11 cellular contexts compared by ENCODE assay signal in the genomic region with DNA sequence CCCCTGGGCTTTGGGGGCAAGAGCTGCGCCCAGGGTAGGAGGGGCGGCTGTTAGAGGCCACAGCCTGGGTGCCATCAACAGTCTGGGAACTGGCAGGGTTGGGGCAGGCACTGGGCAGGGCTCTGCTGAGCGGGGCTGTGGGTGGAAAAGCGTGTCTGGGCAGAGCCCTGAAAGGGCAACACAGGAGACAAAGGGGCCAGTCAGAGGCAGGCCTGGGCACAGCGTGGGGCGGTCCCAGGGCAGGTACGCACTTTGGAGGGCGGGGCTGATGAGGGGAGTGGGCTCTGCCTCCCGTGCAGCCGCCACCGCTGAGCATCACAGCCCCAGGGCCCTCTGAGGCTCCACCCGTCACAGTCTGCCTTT. TPM values are rescaled to one million over a fixed set of nuclear protein-coding genes. Genes with fewer than 3 reads are reported as not detected.
DNase-seq lines count a peak whose midpoint lies in the region; ATAC-seq, FAIRE-seq and TF ChIP-seq lines count a peak whose summit lies in the region.
"Had no signal": no experiment of that assay in that cellular context is flagged by ENCODE, and none has a peak within 500 bp of the region (broad histone marks: within the 10 kb centered on the region; RNA-seq: fewer than 3 reads in every experiment).

No MANE protein-coding gene starts in this region.

- no peak for TF ChIP-seq RAD21 in A549 (conservative IDR thresholded peaks at IDR 0.05 in 1 of 2, IDR thresholded peaks at IDR 0.05 in 1 of 2)

- POLR2A ChIA-PET in A549 (lab: Yijun Ruan, JAX), result no interaction called here
- POLR2A ChIA-PET in WTC11 (lab: Charles Lee), result interaction anchor here (0.6 to 1.0 kb wide), 2 partner anchors 22 to 62 kb away, joined by 3 read pairs; no protein-coding TSS in a partner anchor

- H3K9me3 ChIP-seq in A549 (no peaks in the 10 kb centered on the region), keratinocyte (ENCODE audit: control insufficient read depth, low read depth, low read length) (no peaks in the 10 kb centered on the region)

- ATAC-seq in A549 (peak; percentile 11 to 21; a peak in 4 of 6 replicates), GM18867 (IDR thresholded peaks at IDR 0.05; ENCODE audit: unreplicated experiment) (peak; percentile 4), WTC11 (peak; percentile 43), GM19452 (IDR thresholded peaks at IDR 0.05; ENCODE audit: unreplicated experiment) (no peak)

- dilution Hi-C loops in keratinocyte (cut with MboI; ENCODE audit: extremely low pct_ligation_motif_present, low sequenced_read_pairs), result no loop called here

- no peaks in the 10 kb centered on the region for H4K20me1 ChIP-seq in keratinocyte (ENCODE audit: control insufficient read depth, extremely low read depth, insufficient read depth, low read length)

- H3K4me1 Mint-ChIP-seq in WTC11, result peaks cover 21% of the 10 kb centered on the region

- H2AFZ ChIP-seq in keratinocyte (ENCODE audit: control insufficient read depth, low read length), result peak overlapping the region; percentile 82

- DNase-seq in A549 (ENCODE audit: low read depth in 1 of 2, low spot score in 1 of 2) (no peak), WTC11 (ENCODE audit: low spot score) (no peak), keratinocyte (ENCODE audit: low read depth, low spot score) (peak; percentile 86), kidney tubule cell (ENCODE audit: low spot score) (no peak), NCI-H446 treated with DMSO at 0.1 percent for 48 hours (lab: John Stamatoyannopoulos, UW) (no peak), NCI-H2081 treated with DMSO at 0.1 percent for 48 hours (lab: John Stamatoyannopoulos, UW) (no peak)

- H3K27ac ChIP-seq in A549 (peak overlapping the region in 1 of 2 experiments; percentile 57; a peak in 2 of 6 replicates), keratinocyte (ENCODE audit: control insufficient read depth, insufficient read depth, low read length) (peak overlapping the region; percentile 86)

- no peak for TF ChIP-seq CTCF in A549 (IDR thresholded peaks at IDR 0.05)
- TF ChIP-seq CTCF in WTC11 (IDR thresholded peaks at IDR 0.05), result no peak
- TF ChIP-seq CTCF in keratinocyte (optimal IDR thresholded peaks at IDR 0.05 in 1 of 3, IDR thresholded peaks at IDR 0.05 in 1 of 3, conservative IDR thresholded peaks at IDR 0.05 in 1 of 3; ENCODE audit: extremely low read depth in 1 of 3, insufficient read depth in 2 of 3, low read length in 3 of 3), result no peak

- no peaks in the 10 kb centered on the region for H3K9me3 Mint-ChIP-seq in WTC11

- no peak overlapping the region for H3K4me3 Mint-ChIP-seq in WTC11

- H3K9ac ChIP-seq in keratinocyte (ENCODE audit: control insufficient read depth, extremely low read depth, insufficient read depth, low read length), result peak overlapping the region; percentile 66

- H3K36me3 ChIP-seq in keratinocyte (ENCODE audit: control insufficient read depth in 2 of 2, extremely low read depth in 1 of 2, insufficient read depth in 2 of 2, low read length in 2 of 2), result peaks cover 16 to 22% of the 10 kb centered on the region in 2 experiments

- FAIRE-seq in A549 (lab: Jason Lieb, UNC), result no peak
- peak; percentile 86 for FAIRE-seq in keratinocyte (lab: Jason Lieb, UNC)

- H3K4me1 ChIP-seq in A549 (no peaks in the 10 kb centered on the region; the same call in 2 of the 3 replicates), keratinocyte (ENCODE audit: control insufficient read depth, extremely low read depth, insufficient read depth, low read length) (peaks cover 23% of the 10 kb centered on the region)

- H3K36me3 Mint-ChIP-seq in WTC11, result peaks cover 2% of the 10 kb centered on the region; the same call in 1 of the 2 replicates

- no peaks in the 10 kb centered on the region for H3K9me1 ChIP-seq in keratinocyte (ENCODE audit: control insufficient read depth, extremely low read depth, insufficient read depth, low read length)

- no peak for TF ChIP-seq EP300 in A549 (IDR thresholded peaks at IDR 0.05)

- TF ChIP-seq POLR2A in A549 (IDR thresholded peaks at IDR 0.05; ENCODE audit: low read length), result no peak

- H3K4me2 ChIP-seq in A549, result no peak overlapping the region
- H3K4me2 ChIP-seq in keratinocyte (ENCODE audit: control insufficient read depth, extremely low read depth, insufficient read depth, low read depth, low read length), result peak overlapping the region; percentile 84

- H3K27ac Mint-ChIP-seq in WTC11, result no peak overlapping the region

- H3K4me3 ChIP-seq in A549 (no peak overlapping the region), keratinocyte (ENCODE audit: control insufficient read depth in 2 of 3, extremely low read depth in 1 of 3, insufficient read depth in 2 of 3, low read depth in 1 of 3, low read length in 3 of 3) (peak overlapping the region in 2 of 3 experiments; percentile 32 to 34)

- no peaks in the 10 kb centered on the region for H3K79me2 ChIP-seq in keratinocyte (ENCODE audit: control insufficient read depth, insufficient read depth, low read length)

- H3K27me3 Mint-ChIP-seq in WTC11 (ENCODE audit: low read depth), result no peaks in the 10 kb centered on the region

- CTCF ChIA-PET in A549 (lab: Yijun Ruan, JAX) (interaction anchor here (0.6 to 4.1 kb wide), 20 partner anchors 10 to 269 kb away, joined by 3 to 69 read pairs (median 4); a partner anchor contains a TSS), WTC11 (lab: Charles Lee) (interaction anchor here (0.6 to 2.7 kb wide), 16 partner anchors 9 to 269 kb away, joined by 3 to 35 read pairs (median 10); a partner anchor contains a TSS)

- 90% methylated on average over 2 of the region's 12 CpGs for WGBS in A549 (ENCODE audit: missing lambda C conversion rate)

- H3K27me3 ChIP-seq in keratinocyte (ENCODE audit: control insufficient read depth, extremely low read depth, insufficient read depth, low read length), result no peaks in the 10 kb centered on the region

RNA-seq across cellular contexts. Expression of a gene that starts 13.9 kb away (rescaled TPM):
- 2.5 and 4.9 TPM in 2 replicates for polyA plus RNA-seq in A549 (2011; rRNA removed)
- 4.5 and 5.7 TPM in 2 replicates for polyA plus RNA-seq in A549 (2012; cell fraction: cytosol; rRNA removed)
- 15.7 and 19.5 TPM in 2 replicates for polyA plus RNA-seq in A549 (2012; cell fraction: nucleus; rRNA removed)
- 5.6 to 5.9 TPM (median 5.6 TPM) in 3 replicates for polyA plus RNA-seq in A549 (2017; fragmentation: RNase III; extraction: RNeasy Plus Mini Kit Qiagen cat#74134 plus additional on column Dnase treatment)
- polyA minus RNA-seq in A549 (2011; rRNA and poly(A)+ RNA removed), result 14.1 and 15.4 TPM in 2 replicates
- 26.8 to 31.3 TPM (median 28.2 TPM) in 3 replicates for total RNA-seq in WTC11 (2021)
- 7.3 to 13.7 TPM (median 12.6 TPM) in 3 replicates for polyA plus RNA-seq in keratinocyte
- 7.8 TPM for polyA plus RNA-seq in keratinocyte (2011; ENCODE audit: low read depth)
- 3.3 and 4.0 TPM in 2 replicates for polyA plus RNA-seq in keratinocyte (2011; cell fraction: cytosol; rRNA removed)
- polyA plus RNA-seq in keratinocyte (2011; cell fraction: nucleus; rRNA removed), result 55.9 and 57.6 TPM in 2 replicates
- 17.8 and 35.2 TPM in 2 replicates for polyA plus RNA-seq in keratinocyte (2012; ENCODE audit: low replicate concordance)
- 36.2 to 84.0 TPM (median 51.3 TPM) in 3 replicates for polyA minus RNA-seq in keratinocyte
- polyA minus RNA-seq in keratinocyte (2011; cell fraction: cytosol; rRNA and poly(A)+ RNA removed), result 15.9 TPM
- polyA minus RNA-seq in keratinocyte (2011; cell fraction: nucleus; rRNA and poly(A)+ RNA removed), result 108 and 110 TPM in 2 replicates

RNA-seq across cellular contexts. Expression of a gene that starts 19.7 kb away (rescaled TPM):
- polyA plus RNA-seq in A549 (2011; rRNA removed) (13.7 and 15.3 TPM in 2 replicates), A549 (2017; fragmentation: RNase III; extraction: RNeasy Plus Mini Kit Qiagen cat#74134 plus additional on column Dnase treatment) (20.0 to 23.2 TPM (median 21.5 TPM) in 3 replicates), keratinocyte (2.9 to 10.2 TPM (median 9.4 TPM) in 3 replicates)
- 19.3 and 19.8 TPM in 2 replicates for polyA plus RNA-seq in A549 (2012; cell fraction: cytosol; rRNA removed)
- 83.6 and 88.8 TPM in 2 replicates for polyA plus RNA-seq in A549 (2012; cell fraction: nucleus; rRNA removed)
- polyA minus RNA-seq in A549 (2011; rRNA and poly(A)+ RNA removed), result 9.2 and 11.5 TPM in 2 replicates
- total RNA-seq in WTC11 (2021), result 56.9 to 68.4 TPM (median 64.1 TPM) in 3 replicates
- polyA plus RNA-seq in keratinocyte (2011; ENCODE audit: low read depth), result 2.2 TPM
- polyA plus RNA-seq in keratinocyte (2011; cell fraction: cytosol; rRNA removed), result 2.7 TPM in 2 replicates
- polyA plus RNA-seq in keratinocyte (2011; cell fraction: nucleus; rRNA removed), result 8.6 and 9.9 TPM in 2 replicates
- polyA plus RNA-seq in keratinocyte (2012; ENCODE audit: low replicate concordance), result 1.1 and 9.0 TPM in 2 replicates
- polyA minus RNA-seq in keratinocyte, result 0.66 to 5.9 TPM (median 2.6 TPM) in 3 replicates
- not detected for polyA minus RNA-seq in keratinocyte (2011; cell fraction: cytosol; rRNA and poly(A)+ RNA removed)
- polyA minus RNA-seq in keratinocyte (2011; cell fraction: nucleus; rRNA and poly(A)+ RNA removed), result 0.53 and 1.2 TPM in 2 replicates

RNA-seq across cellular contexts. Expression of a gene that starts 43.6 kb away (rescaled TPM):
- polyA plus RNA-seq in A549 (2011; rRNA removed) (not detected in 2 replicates), A549 (2017; fragmentation: RNase III; extraction: RNeasy Plus Mini Kit Qiagen cat#74134 plus additional on column Dnase treatment) (not detected in 3 replicates), keratinocyte (0.68 to 1.1 TPM (median 0.85 TPM) in 3 replicates)
- polyA plus RNA-seq in A549 (2012; cell fraction: cytosol; rRNA removed), result 0.06 TPM in 1 of 2 replicates, not detected in the other
- polyA plus RNA-seq in A549 (2012; cell fraction: nucleus; rRNA removed), result 0.04 TPM in 1 of 2 replicates, not detected in the other
- polyA minus RNA-seq in A549 (2011; rRNA and poly(A)+ RNA removed), result not detected in 2 replicates
- 0.23 to 1.2 TPM (median 0.94 TPM) in 3 replicates for total RNA-seq in WTC11 (2021)
- polyA plus RNA-seq in keratinocyte (2011; ENCODE audit: low read depth), result 0.37 TPM
- 0.51 and 1.1 TPM in 2 replicates for polyA plus RNA-seq in keratinocyte (2011; cell fraction: cytosol; rRNA removed)
- 0.34 and 0.41 TPM in 2 replicates for polyA plus RNA-seq in keratinocyte (2011; cell fraction: nucleus; rRNA removed)
- 0.32 and 0.85 TPM in 2 replicates for polyA plus RNA-seq in keratinocyte (2012; ENCODE audit: low replicate concordance)
- polyA minus RNA-seq in keratinocyte, result 0.99 to 1.5 TPM in 2 of 3 replicates, not detected in the other
- not detected for polyA minus RNA-seq in keratinocyte (2011; cell fraction: cytosol; rRNA and poly(A)+ RNA removed)
- not detected in 2 replicates for polyA minus RNA-seq in keratinocyte (2011; cell fraction: nucleus; rRNA and poly(A)+ RNA removed)
- total RNA-seq: fibroblast of lung, lower leg skin, renal cortical epithelial cell had no signal
- polyA plus RNA-seq: fibroblast of lung had no signal

RNA-seq across cellular contexts. Expression of a gene that starts 49.5 kb away (rescaled TPM):
- polyA plus RNA-seq in A549 (2011; rRNA removed) (152 and 158 TPM in 2 replicates), A549 (2017; fragmentation: RNase III; extraction: RNeasy Plus Mini Kit Qiagen cat#74134 plus additional on column Dnase treatment) (98.0 to 106 TPM (median 103 TPM) in 3 replicates), keratinocyte (198 to 233 TPM (median 203 TPM) in 3 replicates)
- polyA plus RNA-seq in A549 (2012; cell fraction: cytosol; rRNA removed), result 70.6 and 73.4 TPM in 2 replicates
- polyA plus RNA-seq in A549 (2012; cell fraction: nucleus; rRNA removed), result 66.8 and 84.3 TPM in 2 replicates
- polyA minus RNA-seq in A549 (2011; rRNA and poly(A)+ RNA removed), result 93.4 and 105 TPM in 2 replicates
- total RNA-seq in WTC11 (2021), result 126 to 149 TPM (median 129 TPM) in 3 replicates
- 559 TPM for polyA plus RNA-seq in keratinocyte (2011; ENCODE audit: low read depth)
- 196 and 203 TPM in 2 replicates for polyA plus RNA-seq in keratinocyte (2011; cell fraction: cytosol; rRNA removed)
- polyA plus RNA-seq in keratinocyte (2011; cell fraction: nucleus; rRNA removed), result 259 and 264 TPM in 2 replicates
- 217 and 364 TPM in 2 replicates for polyA plus RNA-seq in keratinocyte (2012; ENCODE audit: low replicate concordance)
- 128 to 153 TPM (median 149 TPM) in 3 replicates for polyA minus RNA-seq in keratinocyte
- polyA minus RNA-seq in keratinocyte (2011; cell fraction: cytosol; rRNA and poly(A)+ RNA removed), result 81.1 TPM
- polyA minus RNA-seq in keratinocyte (2011; cell fraction: nucleus; rRNA and poly(A)+ RNA removed), result 63.2 and 101 TPM in 2 replicates
